8 cellular contexts compared by ENCODE assay signal in the genomic region with DNA sequence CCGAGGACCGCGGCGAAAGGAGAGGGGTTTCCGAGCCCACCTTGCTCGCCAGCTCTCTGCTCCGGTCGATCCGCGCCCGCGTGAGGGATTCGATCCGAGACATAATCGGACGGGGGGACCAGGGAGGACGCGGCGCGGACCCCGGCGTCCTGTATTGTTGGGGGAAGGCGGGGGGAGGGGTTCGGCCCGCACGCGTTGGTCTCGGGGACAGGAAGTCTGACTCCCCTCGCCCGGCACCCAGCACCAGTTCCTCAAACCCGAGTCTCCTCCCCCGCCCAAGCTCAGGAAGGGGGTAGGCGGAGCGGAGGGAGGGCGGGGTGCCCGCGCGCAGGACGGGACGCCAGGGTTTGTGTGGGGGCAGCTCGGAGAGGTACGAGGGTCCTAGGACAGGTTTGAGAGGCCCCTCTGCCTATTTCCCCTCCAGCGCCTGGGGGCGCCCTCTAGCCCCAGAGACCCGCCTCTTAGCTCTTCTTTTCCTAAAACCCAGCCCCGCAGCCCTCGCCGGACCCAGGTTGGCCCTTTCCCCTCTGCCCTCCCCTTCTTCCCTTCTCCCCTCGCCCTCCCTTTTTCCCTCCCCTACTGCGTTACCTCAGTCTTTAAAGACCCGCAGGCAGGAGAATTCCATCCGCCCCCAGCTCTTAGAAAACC. TPM values are rescaled to one million over a fixed set of nuclear protein-coding genes. Genes with fewer than 3 reads are reported as not detected.
A peak's percentile ranks its signal among the peaks of the same experiment; 100 is the strongest.
DNase-seq lines count a peak whose midpoint lies in the region; ATAC-seq and TF ChIP-seq lines count a peak whose summit lies in the region.

A gene (minus strand): TSS at position 223 of the 648 bp plus-strand sequence. CDS start 120 bp downstream, at position 103.

- peaks cover 90% of the 10 kb centered on the region for H3K79me2 ChIP-seq in osteoblast (ENCODE audit: insufficient read depth, low read length)

- H3K4me1 ChIP-seq in BLaER1, result peaks cover 67% of the 10 kb centered on the region
- H3K4me1 ChIP-seq in osteoblast (ENCODE audit: insufficient read depth, low read length), result peaks cover 75% of the 10 kb centered on the region

- H2AFZ ChIP-seq in osteoblast (ENCODE audit: low read length), result peak within 1 kb of the TSS; percentile 38

- peaks cover 31% of the 10 kb centered on the region for H4K20me1 ChIP-seq in BLaER1
- H4K20me1 ChIP-seq in osteoblast (ENCODE audit: insufficient read depth, low read length), result peaks cover 28% of the 10 kb centered on the region

- ATAC-seq in GM19328 (IDR thresholded peaks at IDR 0.05; ENCODE audit: unreplicated experiment), result peak; percentile 39

- H3K9me3 ChIP-seq in BLaER1 (no peaks in the 10 kb centered on the region), osteoblast (ENCODE audit: low read depth, low read length) (no peaks in the 10 kb centered on the region)

- peak within 1 kb of the TSS; percentile 100 for H3K4me2 ChIP-seq in BLaER1
- peak within 1 kb of the TSS; percentile 94 for H3K4me2 ChIP-seq in osteoblast (ENCODE audit: insufficient read depth, low read length)

- TF ChIP-seq CTCF in osteoblast (IDR thresholded peaks at IDR 0.05; ENCODE audit: extremely low read depth, low read depth, low read length), result peak; percentile 30

- H3K27me3 ChIP-seq in BLaER1, result no peaks in the 10 kb centered on the region
- H3K27me3 ChIP-seq in osteoblast (ENCODE audit: insufficient read depth, low read length), result no peaks in the 10 kb centered on the region

- peaks cover 17% of the 10 kb centered on the region for H3K36me3 ChIP-seq in BLaER1
- H3K36me3 ChIP-seq in osteoblast (ENCODE audit: insufficient read depth, low read length), result no peaks in the 10 kb centered on the region

- peak within 1 kb of the TSS; percentile 96 for H3K4me3 ChIP-seq in BLaER1
- H3K4me3 ChIP-seq in Jurkat, Clone E6-1 (ENCODE audit: low read length), result peak within 1 kb of the TSS; percentile 96
- peak within 1 kb of the TSS; percentile 91 for H3K4me3 ChIP-seq in osteoblast (ENCODE audit: insufficient read depth, low read length)

- DNase-seq in Jurkat, Clone E6-1 (ENCODE audit: low read depth, low spot score), result peak; percentile 85
- peak; percentile 65 for DNase-seq in SK-N-DZ (ENCODE audit: low spot score)
- DNase-seq in activated naive CD4-positive, alpha-beta T cell treated with Interleukin-2 at 50 U/mL for 16 hours, result peak; percentile 78
- DNase-seq in glomerular visceral epithelial cell (ENCODE audit: extremely low spot score), result peak; percentile 76
- DNase-seq in osteoblast (ENCODE audit: insufficient read length, low spot score, missing footprints), result peak; percentile 96

- peak within 1 kb of the TSS; percentile 99 for H3K9ac ChIP-seq in BLaER1

- H3K27ac ChIP-seq in BLaER1 (peak within 1 kb of the TSS; percentile 99), osteoblast (ENCODE audit: low read depth, low read length) (peak within 1 kb of the TSS; percentile 92), temporal lobe (ENCODE audit: low read depth, low read length) (peak within 1 kb of the TSS; percentile 97)

RNA-seq across cellular contexts. Expression of the gene that starts here (rescaled TPM):
- 159 TPM for polyA plus RNA-seq in Jurkat, Clone E6-1 (2012; ENCODE audit: insufficient read depth, insufficient read length)
- polyA plus RNA-seq in SK-N-DZ (2014; cell fraction: cytosol; rRNA removed), result 27.9 and 32.8 TPM in 2 replicates
- 34.7 and 45.4 TPM in 2 replicates for polyA plus RNA-seq in SK-N-DZ (2014; cell fraction: nucleus; rRNA removed)
- total RNA-seq in osteoblast (166 and 183 TPM in 2 replicates), temporal lobe (86.5 TPM)

Comparison
In these comparisons a context has a peak if more than half of its experiments do, and no peak if none do; other contexts are left out.
1. Peak in every context shown above with its lines: DNase-seq, ATAC-seq, H3K4me3 ChIP-seq and H3K27ac ChIP-seq.